1 cellular context compared by ENCODE assay signal in genomic region chr3:49873623-49874022, GRCh38.
TF ChIP-seq lines count a peak whose summit lies in the region.

No MANE protein-coding gene starts in this region.

TF ChIP-seq in HepG2, 621 proteins besides CTCF, POLR2A, EP300 and RAD21 (continued from another document and continues in another):
- TF ChIP-seq, protein P1, sequence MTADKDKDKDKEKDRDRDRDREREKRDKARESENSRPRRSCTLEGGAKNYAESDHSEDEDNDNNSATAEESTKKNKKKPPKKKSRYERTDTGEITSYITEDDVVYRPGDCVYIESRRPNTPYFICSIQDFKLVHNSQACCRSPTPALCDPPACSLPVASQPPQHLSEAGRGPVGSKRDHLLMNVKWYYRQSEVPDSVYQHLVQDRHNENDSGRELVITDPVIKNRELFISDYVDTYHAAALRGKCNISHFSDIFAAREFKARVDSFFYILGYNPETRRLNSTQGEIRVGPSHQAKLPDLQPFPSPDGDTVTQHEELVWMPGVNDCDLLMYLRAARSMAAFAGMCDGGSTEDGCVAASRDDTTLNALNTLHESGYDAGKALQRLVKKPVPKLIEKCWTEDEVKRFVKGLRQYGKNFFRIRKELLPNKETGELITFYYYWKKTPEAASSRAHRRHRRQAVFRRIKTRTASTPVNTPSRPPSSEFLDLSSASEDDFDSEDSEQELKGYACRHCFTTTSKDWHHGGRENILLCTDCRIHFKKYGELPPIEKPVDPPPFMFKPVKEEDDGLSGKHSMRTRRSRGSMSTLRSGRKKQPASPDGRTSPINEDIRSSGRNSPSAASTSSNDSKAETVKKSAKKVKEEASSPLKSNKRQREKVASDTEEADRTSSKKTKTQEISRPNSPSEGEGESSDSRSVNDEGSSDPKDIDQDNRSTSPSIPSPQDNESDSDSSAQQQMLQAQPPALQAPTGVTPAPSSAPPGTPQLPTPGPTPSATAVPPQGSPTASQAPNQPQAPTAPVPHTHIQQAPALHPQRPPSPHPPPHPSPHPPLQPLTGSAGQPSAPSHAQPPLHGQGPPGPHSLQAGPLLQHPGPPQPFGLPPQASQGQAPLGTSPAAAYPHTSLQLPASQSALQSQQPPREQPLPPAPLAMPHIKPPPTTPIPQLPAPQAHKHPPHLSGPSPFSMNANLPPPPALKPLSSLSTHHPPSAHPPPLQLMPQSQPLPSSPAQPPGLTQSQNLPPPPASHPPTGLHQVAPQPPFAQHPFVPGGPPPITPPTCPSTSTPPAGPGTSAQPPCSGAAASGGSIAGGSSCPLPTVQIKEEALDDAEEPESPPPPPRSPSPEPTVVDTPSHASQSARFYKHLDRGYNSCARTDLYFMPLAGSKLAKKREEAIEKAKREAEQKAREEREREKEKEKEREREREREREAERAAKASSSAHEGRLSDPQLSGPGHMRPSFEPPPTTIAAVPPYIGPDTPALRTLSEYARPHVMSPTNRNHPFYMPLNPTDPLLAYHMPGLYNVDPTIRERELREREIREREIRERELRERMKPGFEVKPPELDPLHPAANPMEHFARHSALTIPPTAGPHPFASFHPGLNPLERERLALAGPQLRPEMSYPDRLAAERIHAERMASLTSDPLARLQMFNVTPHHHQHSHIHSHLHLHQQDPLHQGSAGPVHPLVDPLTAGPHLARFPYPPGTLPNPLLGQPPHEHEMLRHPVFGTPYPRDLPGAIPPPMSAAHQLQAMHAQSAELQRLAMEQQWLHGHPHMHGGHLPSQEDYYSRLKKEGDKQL (CRISPR knock-in tag; IDR thresholded peaks at IDR 0.05; ENCODE audit: low read depth), result no peak
- TF ChIP-seq ZNF703 (CRISPR knock-in tag; IDR thresholded peaks at IDR 0.05; ENCODE audit: borderline replicate concordance) (no peak), ATM (IDR thresholded peaks at IDR 0.05; ENCODE audit: borderline replicate concordance) (no peak), MEIS2 (CRISPR knock-in tag; IDR thresholded peaks at IDR 0.05) (no peak), ARID2 (CRISPR knock-in tag; IDR thresholded peaks at IDR 0.05; ENCODE audit: borderline replicate concordance) (no peak), GTF2F1 (IDR thresholded peaks at IDR 0.05; ENCODE audit: low read length) (no peak), NPAS2 (CRISPR knock-in tag; IDR thresholded peaks at IDR 0.05; ENCODE audit: borderline replicate concordance) (no peak), ZSCAN9 (CRISPR knock-in tag; IDR thresholded peaks at IDR 0.05; ENCODE audit: borderline replicate concordance) (0 out of 2 replicates have a peak, but pooled peaks have one; percentile 35), AGO2 (optimal IDR thresholded peaks at IDR 0.05; ENCODE audit: low read depth, low read length) (no peak), HNF4G (IDR thresholded peaks at IDR 0.05; ENCODE audit: borderline replicate concordance, low read depth, low read length) (peak; percentile 75; the same call in 1 of the 2 replicates), HNF4G (CRISPR knock-in tag; IDR thresholded peaks at IDR 0.05; ENCODE audit: borderline replicate concordance, low read depth) (peak; percentile 91), MIER2 (CRISPR knock-in tag; IDR thresholded peaks at IDR 0.05) (peak; percentile 88), ZFAT (CRISPR knock-in tag; conservative IDR thresholded peaks at IDR 0.05) (no peak), HIC2 (CRISPR knock-in tag; IDR thresholded peaks at IDR 0.05; ENCODE audit: low read depth) (peak; percentile 61; the same call in 1 of the 2 replicates), HNRNPL (IDR thresholded peaks at IDR 0.05; ENCODE audit: low read depth, low read length) (peak; percentile 79; the same call in 1 of the 2 replicates), ZFP36L1 (CRISPR knock-in tag; IDR thresholded peaks at IDR 0.05) (no peak), MTA1 (CRISPR knock-in tag; IDR thresholded peaks at IDR 0.05; ENCODE audit: borderline replicate concordance) (peak; percentile 51; the same call in 1 of the 2 replicates), ETV6 (CRISPR knock-in tag; conservative IDR thresholded peaks at IDR 0.05) (0 out of 2 replicates have a peak, but pooled peaks have one; percentile 13), MZF1 (CRISPR knock-in tag; IDR thresholded peaks at IDR 0.05; ENCODE audit: borderline replicate concordance) (no peak), SETDB1 (CRISPR knock-in tag; IDR thresholded peaks at IDR 0.05; ENCODE audit: borderline replicate concordance) (no peak), XRCC5 (optimal IDR thresholded peaks at IDR 0.05; ENCODE audit: low read length) (no peak), ZBTB37 (CRISPR knock-in tag; IDR thresholded peaks at IDR 0.05) (no peak), ATF5 (CRISPR knock-in tag; IDR thresholded peaks at IDR 0.05; ENCODE audit: low read depth) (no peak), WIZ (CRISPR knock-in tag; IDR thresholded peaks at IDR 0.05) (0 out of 2 replicates have a peak, but pooled peaks have one; percentile 32), SMC3 (IDR thresholded peaks at IDR 0.05; ENCODE audit: low read length) (no peak; the same call in 1 of the 2 replicates), NR1H2 (CRISPR knock-in tag; IDR thresholded peaks at IDR 0.05; ENCODE audit: borderline replicate concordance, low read depth) (no peak), PHF21A (CRISPR knock-in tag; IDR thresholded peaks at IDR 0.05) (no peak), MTF1 (CRISPR knock-in tag; IDR thresholded peaks at IDR 0.05) (no peak), ZNF354B (CRISPR knock-in tag; IDR thresholded peaks at IDR 0.05) (0 out of 2 replicates have a peak, but pooled peaks have one; percentile 46), ZNF20 (CRISPR knock-in tag; IDR thresholded peaks at IDR 0.05) (no peak), ZNF567 (CRISPR knock-in tag; IDR thresholded peaks at IDR 0.05; ENCODE audit: borderline replicate concordance) (no peak), KAT8 (CRISPR knock-in tag; IDR thresholded peaks at IDR 0.05) (peak; percentile 62; the same call in 1 of the 2 replicates), ZNF33B (CRISPR knock-in tag; IDR thresholded peaks at IDR 0.05) (no peak), CEBPG (CRISPR knock-in tag; IDR thresholded peaks at IDR 0.05) (no peak), PATZ1 (CRISPR knock-in tag; IDR thresholded peaks at IDR 0.05) (peak; percentile 41), ZNF674 (CRISPR knock-in tag; IDR thresholded peaks at IDR 0.05; ENCODE audit: low read depth) (no peak), LRRFIP1 (CRISPR knock-in tag; conservative IDR thresholded peaks at IDR 0.05) (no peak), RELA (CRISPR knock-in tag; IDR thresholded peaks at IDR 0.05) (no peak), ZNF792 (CRISPR knock-in tag; IDR thresholded peaks at IDR 0.05) (no peak), ZBTB33 (CRISPR knock-in tag; IDR thresholded peaks at IDR 0.05) (0 out of 2 replicates have a peak, but pooled peaks have one; percentile 41), ZNF180 (CRISPR knock-in tag; IDR thresholded peaks at IDR 0.05; ENCODE audit: borderline replicate concordance, low read depth) (no peak), ZNF563 (CRISPR knock-in tag; IDR thresholded peaks at IDR 0.05) (no peak), SMAD3 (CRISPR knock-in tag; IDR thresholded peaks at IDR 0.05) (no peak), ZBTB20 (CRISPR knock-in tag; IDR thresholded peaks at IDR 0.05; ENCODE audit: borderline replicate concordance, low read depth) (0 out of 2 replicates have a peak, but pooled peaks have one; percentile 60), BORCS8-MEF2B (CRISPR knock-in tag; IDR thresholded peaks at IDR 0.05) (peak; percentile 57; the same call in 1 of the 2 replicates), ZNF263 (CRISPR knock-in tag; IDR thresholded peaks at IDR 0.05) (no peak)
- TF ChIP-seq, protein P2, sequence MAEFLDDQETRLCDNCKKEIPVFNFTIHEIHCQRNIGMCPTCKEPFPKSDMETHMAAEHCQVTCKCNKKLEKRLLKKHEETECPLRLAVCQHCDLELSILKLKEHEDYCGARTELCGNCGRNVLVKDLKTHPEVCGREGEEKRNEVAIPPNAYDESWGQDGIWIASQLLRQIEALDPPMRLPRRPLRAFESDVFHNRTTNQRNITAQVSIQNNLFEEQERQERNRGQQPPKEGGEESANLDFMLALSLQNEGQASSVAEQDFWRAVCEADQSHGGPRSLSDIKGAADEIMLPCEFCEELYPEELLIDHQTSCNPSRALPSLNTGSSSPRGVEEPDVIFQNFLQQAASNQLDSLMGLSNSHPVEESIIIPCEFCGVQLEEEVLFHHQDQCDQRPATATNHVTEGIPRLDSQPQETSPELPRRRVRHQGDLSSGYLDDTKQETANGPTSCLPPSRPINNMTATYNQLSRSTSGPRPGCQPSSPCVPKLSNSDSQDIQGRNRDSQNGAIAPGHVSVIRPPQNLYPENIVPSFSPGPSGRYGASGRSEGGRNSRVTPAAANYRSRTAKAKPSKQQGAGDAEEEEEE (CRISPR knock-in tag; IDR thresholded peaks at IDR 0.05; ENCODE audit: borderline replicate concordance), result no peak
- TF ChIP-seq, protein P3, sequence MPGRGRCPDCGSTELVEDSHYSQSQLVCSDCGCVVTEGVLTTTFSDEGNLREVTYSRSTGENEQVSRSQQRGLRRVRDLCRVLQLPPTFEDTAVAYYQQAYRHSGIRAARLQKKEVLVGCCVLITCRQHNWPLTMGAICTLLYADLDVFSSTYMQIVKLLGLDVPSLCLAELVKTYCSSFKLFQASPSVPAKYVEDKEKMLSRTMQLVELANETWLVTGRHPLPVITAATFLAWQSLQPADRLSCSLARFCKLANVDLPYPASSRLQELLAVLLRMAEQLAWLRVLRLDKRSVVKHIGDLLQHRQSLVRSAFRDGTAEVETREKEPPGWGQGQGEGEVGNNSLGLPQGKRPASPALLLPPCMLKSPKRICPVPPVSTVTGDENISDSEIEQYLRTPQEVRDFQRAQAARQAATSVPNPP (CRISPR knock-in tag; IDR thresholded peaks at IDR 0.05), result no peak
